Comparison of ENCODE assay signal across 6 cellular contexts in the genomic region with DNA sequence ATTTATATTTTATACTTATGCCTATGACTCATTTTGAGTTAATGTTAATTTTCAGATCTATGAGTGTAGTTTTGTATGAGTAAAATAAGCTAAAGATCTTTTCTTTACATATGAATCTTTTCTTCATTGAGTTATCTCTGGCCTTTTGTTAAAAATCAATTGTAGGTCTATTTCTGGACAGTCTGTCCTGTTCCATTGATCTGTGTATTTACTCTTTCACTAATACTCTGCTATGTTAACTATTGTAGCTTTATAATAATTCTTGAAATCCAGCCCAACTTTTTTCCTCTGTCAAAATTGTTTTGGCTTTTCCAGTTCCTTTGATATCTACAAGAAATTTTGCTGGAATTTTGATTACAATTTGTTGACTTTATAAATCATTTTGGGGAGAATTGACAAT.
"Had no signal": no experiment of that assay in that cellular context is flagged by ENCODE, and none has a peak within 500 bp of the region (broad histone marks: within the 10 kb centered on the region; RNA-seq: fewer than 3 reads in every experiment).

No MANE protein-coding gene starts in this region.

- FAIRE-seq: HTR-8/SVneo, K562 had no signal

- ATAC-seq: K562 had no signal

- DNase-seq: IMR-90, KBM-7 had no signal

- H3K4me3 Mint-ChIP-seq: IgD-negative memory B cell had no signal

- H3K27ac ChIP-seq: HL-60 had no signal

- H3K27me3 Mint-ChIP-seq: IgD-negative memory B cell had no signal

- H3K27ac Mint-ChIP-seq: IgD-negative memory B cell had no signal

- H3K4me3 ChIP-seq: K562 had no signal
